In the genomic region with DNA sequence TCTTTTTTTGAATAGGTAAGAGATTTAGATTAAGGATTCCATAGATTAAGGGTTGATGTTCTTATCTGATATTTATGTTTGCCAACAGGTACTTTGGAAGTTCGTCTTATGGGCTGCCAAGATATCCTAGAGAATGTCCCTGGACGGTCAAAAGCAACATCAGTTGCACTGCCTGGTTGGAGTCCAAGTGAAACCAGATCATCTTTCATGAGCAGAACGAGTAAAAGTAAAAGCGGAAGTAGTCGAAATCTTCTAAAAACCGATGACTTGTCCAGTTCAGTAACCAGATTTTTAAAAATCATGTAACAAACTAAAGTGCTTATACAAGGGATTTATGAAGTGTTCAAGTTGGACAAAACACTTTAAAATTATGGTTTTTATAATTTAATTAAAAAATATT, we compare ENCODE assay signal across 25 cellular contexts.
A peak's percentile ranks its signal among the peaks of the same experiment; 100 is the strongest.
DNase-seq lines count a peak whose midpoint lies in the region; ATAC-seq, FAIRE-seq and TF ChIP-seq lines count a peak whose summit lies in the region.
"Had no signal": no experiment of that assay in that cellular context is flagged by ENCODE, and none has a peak within 500 bp of the region (broad histone marks: within the 10 kb centered on the region; RNA-seq: fewer than 3 reads in every experiment).

No MANE protein-coding gene starts in this region.

- DNase-seq in GM18507 (ENCODE audit: extremely low spot score, insufficient read length, low read depth) (no peak), MV-4-11 (lab: John Stamatoyannopoulos, UW) (peak; percentile 48), WTC11 (ENCODE audit: low spot score) (no peak), left cardiac atrium (no peak), midbrain (lab: John Stamatoyannopoulos, UW) (no peak), NCI-H524 treated with DMSO at 0.1 percent for 48 hours (lab: John Stamatoyannopoulos, UW) (no peak)
- DNase-seq: AML-193; C1 segment of cervical spinal cord; CD4-positive, alpha-beta memory T cell; COR-L47; GDM1; NCI-H2029; NCI-H446; NCI-H526; NCI-H82; OCI-M1; Peyer's patch; SIG-M5; SW 1271 had no signal

- H3K4me3 Mint-ChIP-seq in WTC11 = no peak overlapping the region
- H3K4me3 Mint-ChIP-seq: T-helper 1 cell treated with Interleukin-12 subunit alpha and Interleukin-12 subunit beta and Interleukin-4 antibody, amounts not matched to agents 30 μg/mL and 1 μg/mL, for 36 hours had no signal

- peak overlapping the region; percentile 91; the same call in 1 of the 2 replicates for H3K27ac Mint-ChIP-seq in WTC11
- H3K27ac Mint-ChIP-seq: T-helper 1 cell treated with Interleukin-12 subunit alpha and Interleukin-12 subunit beta and Interleukin-4 antibody, amounts not matched to agents 30 μg/mL and 1 μg/mL, for 36 hours had no signal

- peak; percentile 6 for FAIRE-seq in G401.6 (lab: Jason Lieb, UNC)
- FAIRE-seq in GM18507 (lab: Jason Lieb, UNC) = peak; percentile 67
- FAIRE-seq: A549, H1 had no signal

- H3K27me3 Mint-ChIP-seq in WTC11 (ENCODE audit: low read depth) = no peaks in the 10 kb centered on the region
- H3K27me3 Mint-ChIP-seq: CD4-positive, alpha-beta memory T cell had no signal

- intact Hi-C loops in left cardiac atrium (cut with DNase I) = no loop called here

- POLR2A ChIA-PET in WTC11 (lab: Charles Lee) = interaction anchor here (0.7 kb wide), 1 partner anchor 69 kb away, joined by 7 read pairs; no protein-coding TSS in a partner anchor

- peaks cover 30% of the 10 kb centered on the region for H3K4me1 Mint-ChIP-seq in WTC11

- ATAC-seq in WTC11 (no peak), left cardiac atrium (no peak), GM21619 (IDR thresholded peaks at IDR 0.05; ENCODE audit: unreplicated experiment) (no peak)
- ATAC-seq: A549, HCT116 had no signal

- CTCF ChIA-PET in WTC11 (lab: Charles Lee) = no interaction called here

- H3K9me3 Mint-ChIP-seq in WTC11 = no peaks in the 10 kb centered on the region
- H3K9me3 Mint-ChIP-seq: CD4-positive, alpha-beta memory T cell; T-helper 1 cell treated with Interleukin-12 subunit alpha and Interleukin-12 subunit beta and Interleukin-4 antibody, amounts not matched to agents 30 μg/mL and 1 μg/mL, for 36 hours had no signal

- peaks cover 13% of the 10 kb centered on the region for H3K36me3 Mint-ChIP-seq in WTC11

- TF ChIP-seq CTCF in WTC11 (IDR thresholded peaks at IDR 0.05) = no peak

TF ChIP-seq in WTC11, 78 proteins besides CTCF, POLR2A, EP300 and RAD21 (continues in another document):
- TF ChIP-seq NFE2L1 (CRISPR knock-in tag; IDR thresholded peaks at IDR 0.05) (no peak), AR (CRISPR knock-in tag; IDR thresholded peaks at IDR 0.05) (no peak), FOXP1 (CRISPR knock-in tag; IDR thresholded peaks at IDR 0.05; ENCODE audit: borderline replicate concordance) (no peak), ZBTB43 (CRISPR knock-in tag; IDR thresholded peaks at IDR 0.05) (no peak), ZNF512 (CRISPR knock-in tag; IDR thresholded peaks at IDR 0.05; ENCODE audit: borderline replicate concordance) (no peak), STAT6 (CRISPR knock-in tag; conservative IDR thresholded peaks at IDR 0.05; ENCODE audit: low read depth) (no peak), NFATC4 (CRISPR knock-in tag; IDR thresholded peaks at IDR 0.05) (no peak), ZNF425 (CRISPR knock-in tag; conservative IDR thresholded peaks at IDR 0.05) (no peak), FOXP4 (CRISPR knock-in tag; IDR thresholded peaks at IDR 0.05) (no peak)
